In genomic region chr13:48006396-48006795, GRCh38 we compare ENCODE assay signal across 17 cellular contexts. TPM values are rescaled to one million over a fixed set of nuclear protein-coding genes. Genes with fewer than 3 reads are reported as not detected.
A peak's percentile ranks its signal among the peaks of the same experiment; 100 is the strongest.
DNase-seq lines count a peak whose midpoint lies in the region; ATAC-seq and TF ChIP-seq lines count a peak whose summit lies in the region.
"Had no signal": no experiment of that assay in that cellular context is flagged by ENCODE, and none has a peak within 500 bp of the region (broad histone marks: within the 10 kb centered on the region; RNA-seq: fewer than 3 reads in every experiment).

No MANE protein-coding gene starts in this region.

- peaks cover 2% of the 10 kb centered on the region for H3K9me3 ChIP-seq in mammary epithelial cell (replicated peaks; ENCODE audit: insufficient read depth, low read length)

- peaks cover 44% of the 10 kb centered on the region for H3K4me1 ChIP-seq in mammary epithelial cell (ENCODE audit: insufficient read depth, low read length)

- CTCF ChIA-PET in mammary epithelial cell (lab: Charles Lee; ENCODE audit: low non-redundant PET): no interaction called here

- peaks cover 8% of the 10 kb centered on the region for H3K36me3 Mint-ChIP-seq in activated T-cell treated with anti-CD3 and anti-CD28 coated beads, Interleukin-2, amount 50 U/mL, for 4 hours (ENCODE audit: insufficient read depth)
- H3K36me3 Mint-ChIP-seq in activated T-helper 17 cell treated with anti-CD3 and anti-CD28 coated beads, Interleukin-2, amount 50 U/mL, for 72 hours (ENCODE audit: low read depth): no peaks in the 10 kb centered on the region

- H3K9ac ChIP-seq in mammary epithelial cell (ENCODE audit: insufficient read depth, low read length): peak overlapping the region; percentile 8

- TF ChIP-seq CTCF in AG10803 (conservative IDR thresholded peaks at IDR 0.05; ENCODE audit: low read length): no peak
- TF ChIP-seq CTCF in mammary epithelial cell (conservative IDR thresholded peaks at IDR 0.05 in 1 of 2, IDR thresholded peaks at IDR 0.05 in 1 of 2; ENCODE audit: extremely low read depth in 1 of 2, insufficient read depth in 1 of 2, low read depth in 1 of 2, low read length in 2 of 2): no peak

- peak overlapping the region; percentile 49 for H3K27ac ChIP-seq in mammary epithelial cell (ENCODE audit: insufficient read depth, low read depth, low read length)

- no peak overlapping the region for H2AFZ ChIP-seq in mammary epithelial cell (ENCODE audit: low read depth, low read length)

- no peaks in the 10 kb centered on the region for H3K36me3 ChIP-seq in mammary epithelial cell (ENCODE audit: insufficient read depth, low read length)

- no TSS peak for BruUV-seq in mammary epithelial cell (replicated peaks; lab: Mats Ljungman, UMichigan)

- H3K27me3 ChIP-seq in mammary epithelial cell (ENCODE audit: insufficient read depth, low read length): no peaks in the 10 kb centered on the region

- H4K20me1 ChIP-seq in mammary epithelial cell (ENCODE audit: insufficient read depth, low read length): no peaks in the 10 kb centered on the region

- no peaks in the 10 kb centered on the region for H3K27me3 Mint-ChIP-seq in activated T-cell treated with anti-CD3 and anti-CD28 coated beads, Interleukin-2, amount 50 U/mL, for 4 hours (ENCODE audit: low read depth)
- H3K27me3 Mint-ChIP-seq in activated T-helper 17 cell treated with anti-CD3 and anti-CD28 coated beads, Interleukin-2, amount 50 U/mL, for 72 hours: no peaks in the 10 kb centered on the region
- H3K27me3 Mint-ChIP-seq: CD8-positive, alpha-beta memory T cell had no signal

- H3K4me2 ChIP-seq in mammary epithelial cell (ENCODE audit: insufficient read depth, low read depth, low read length): peak overlapping the region; percentile 33

- H3K4me1 Mint-ChIP-seq in activated T-cell treated with anti-CD3 and anti-CD28 coated beads, Interleukin-2, amount 50 U/mL, for 4 hours (ENCODE audit: low read depth): peaks cover 5% of the 10 kb centered on the region
- H3K4me1 Mint-ChIP-seq in activated T-helper 17 cell treated with anti-CD3 and anti-CD28 coated beads, Interleukin-2, amount 50 U/mL, for 72 hours: peaks cover 6% of the 10 kb centered on the region

- H3K9me3 Mint-ChIP-seq in activated T-cell treated with anti-CD3 and anti-CD28 coated beads, Interleukin-2, amount 50 U/mL, for 4 hours: no peaks in the 10 kb centered on the region
- H3K9me3 Mint-ChIP-seq in activated T-helper 17 cell treated with anti-CD3 and anti-CD28 coated beads, Interleukin-2, amount 50 U/mL, for 72 hours: no peaks in the 10 kb centered on the region
- H3K9me3 Mint-ChIP-seq: CD8-positive, alpha-beta memory T cell; HFFc6 had no signal

- H3K4me3 Mint-ChIP-seq in activated T-cell treated with anti-CD3 and anti-CD28 coated beads, Interleukin-2, amount 50 U/mL, for 4 hours: no peak overlapping the region
- no peak overlapping the region for H3K4me3 Mint-ChIP-seq in activated T-helper 17 cell treated with anti-CD3 and anti-CD28 coated beads, Interleukin-2, amount 50 U/mL, for 72 hours
- H3K4me3 Mint-ChIP-seq: HFFc6 had no signal

- ATAC-seq in activated T-cell treated with anti-CD3 and anti-CD28 coated beads, Interleukin-2, amount 50 U/mL, for 4 hours: no peak
- ATAC-seq in activated T-helper 17 cell treated with anti-CD3 and anti-CD28 coated beads, Interleukin-2, amount 50 U/mL, for 72 hours (replicated peaks): no peak
- ATAC-seq in HG03196 (IDR thresholded peaks at IDR 0.05; ENCODE audit: unreplicated experiment): no peak
- ATAC-seq: Panc1 had no signal

- in situ Hi-C loops in mammary epithelial cell (cut with MboI; ENCODE audit: low sequenced_read_pairs in 2 of 2): no loop called here

- dilution Hi-C loops in mammary epithelial cell (cut with HindIII; ENCODE audit: low sequenced_read_pairs): no loop called here

- H3K27ac Mint-ChIP-seq in activated T-helper 17 cell treated with anti-CD3 and anti-CD28 coated beads, Interleukin-2, amount 50 U/mL, for 72 hours: no peak overlapping the region
- H3K27ac Mint-ChIP-seq: HFFc6 had no signal

- intact Hi-C loops in mammary epithelial cell (cut with micrococcal nuclease): no loop called here

- 0% methylated on average over 1 of the region's 1 CpG for WGBS in mammary epithelial cell (ENCODE audit: low coverage, missing lambda C conversion rate)

- H3K79me2 ChIP-seq in mammary epithelial cell (ENCODE audit: insufficient read depth, low read length): no peaks in the 10 kb centered on the region

- H3K4me3 ChIP-seq in AG10803 (ENCODE audit: low read length) (no peak overlapping the region), mammary epithelial cell (replicated peaks in 1 of 3; ENCODE audit: insufficient read depth in 1 of 3, low read depth in 2 of 3, low read length in 3 of 3) (no peak overlapping the region)

- DNase-seq in AG10803 (ENCODE audit: low read depth): peak; percentile 28
- peak; percentile 26 for DNase-seq in LoVo (ENCODE audit: low spot score)
- DNase-seq in mammary epithelial cell: peak; percentile 71
- peak; percentile 6 for DNase-seq in iris pigment epithelial cell (ENCODE audit: low read depth)
- DNase-seq in activated T-cell treated with anti-CD3 and anti-CD28 coated beads, Interleukin-2, amount 50 U/mL, for 4 hours: no peak
- no peak for DNase-seq in Kasumi-1 (lab: John Stamatoyannopoulos, UW)
- DNase-seq: ACHN; CD8-positive, alpha-beta memory T cell; DND-41; HFFc6; NCI-H146; NCI-H2081 treated with DMSO at 0.1 percent for 48 hours; NCI-H345; SHP77 had no signal

RNA-seq across cellular contexts. Expression of gene SUCLA2, which starts 5.3 kb away (rescaled TPM):
- 10 to 100 TPM; 44.1 to 61.8 TPM for total RNA-seq in mammary epithelial cell
- polyA plus RNA-seq in mammary epithelial cell: 28.1 TPM
- polyA minus RNA-seq in mammary epithelial cell: 18.1 TPM
- total RNA-seq in activated T-cell treated with anti-CD3 and anti-CD28 coated beads, Interleukin-2, amount 50 U/mL, for 4 hours: 10 to 100 TPM; 36.0 to 37.4 (median 36.5) TPM
- total RNA-seq in activated T-helper 17 cell treated with anti-CD3 and anti-CD28 coated beads, Interleukin-2, amount 50 U/mL, for 72 hours: 10 to 100 TPM; 30.5 to 43.8 TPM

RNA-seq across cellular contexts. Expression of gene NUDT15, which starts 31.1 kb away (rescaled TPM):
- total RNA-seq in mammary epithelial cell: 10 to 100 TPM; 12.0 to 30.2 TPM
- 20.5 TPM for polyA plus RNA-seq in mammary epithelial cell
- 7.5 TPM for polyA minus RNA-seq in mammary epithelial cell
- 10 to 100 TPM; 18.3 to 22.0 (median 21.9) TPM for total RNA-seq in activated T-cell treated with anti-CD3 and anti-CD28 coated beads, Interleukin-2, amount 50 U/mL, for 4 hours
- total RNA-seq in activated T-helper 17 cell treated with anti-CD3 and anti-CD28 coated beads, Interleukin-2, amount 50 U/mL, for 72 hours: 10 to 100 TPM; 20.1 to 28.1 TPM

Comparison
In these comparisons a context has a peak if more than half of its experiments do, and no peak if none do; other contexts are left out.
1. DNase-seq: peak in AG10803 (single experiment), LoVo (single experiment), mammary epithelial cell (single experiment) and iris pigment epithelial cell (single experiment); none in activated T-cell treated with anti-CD3 and anti-CD28 coated beads, Interleukin-2, amount 50 U/mL, for 4 hours (single experiment) and Kasumi-1 (0 of 2).